ENCODE assay signal across 1 cellular context in the genomic region with DNA sequence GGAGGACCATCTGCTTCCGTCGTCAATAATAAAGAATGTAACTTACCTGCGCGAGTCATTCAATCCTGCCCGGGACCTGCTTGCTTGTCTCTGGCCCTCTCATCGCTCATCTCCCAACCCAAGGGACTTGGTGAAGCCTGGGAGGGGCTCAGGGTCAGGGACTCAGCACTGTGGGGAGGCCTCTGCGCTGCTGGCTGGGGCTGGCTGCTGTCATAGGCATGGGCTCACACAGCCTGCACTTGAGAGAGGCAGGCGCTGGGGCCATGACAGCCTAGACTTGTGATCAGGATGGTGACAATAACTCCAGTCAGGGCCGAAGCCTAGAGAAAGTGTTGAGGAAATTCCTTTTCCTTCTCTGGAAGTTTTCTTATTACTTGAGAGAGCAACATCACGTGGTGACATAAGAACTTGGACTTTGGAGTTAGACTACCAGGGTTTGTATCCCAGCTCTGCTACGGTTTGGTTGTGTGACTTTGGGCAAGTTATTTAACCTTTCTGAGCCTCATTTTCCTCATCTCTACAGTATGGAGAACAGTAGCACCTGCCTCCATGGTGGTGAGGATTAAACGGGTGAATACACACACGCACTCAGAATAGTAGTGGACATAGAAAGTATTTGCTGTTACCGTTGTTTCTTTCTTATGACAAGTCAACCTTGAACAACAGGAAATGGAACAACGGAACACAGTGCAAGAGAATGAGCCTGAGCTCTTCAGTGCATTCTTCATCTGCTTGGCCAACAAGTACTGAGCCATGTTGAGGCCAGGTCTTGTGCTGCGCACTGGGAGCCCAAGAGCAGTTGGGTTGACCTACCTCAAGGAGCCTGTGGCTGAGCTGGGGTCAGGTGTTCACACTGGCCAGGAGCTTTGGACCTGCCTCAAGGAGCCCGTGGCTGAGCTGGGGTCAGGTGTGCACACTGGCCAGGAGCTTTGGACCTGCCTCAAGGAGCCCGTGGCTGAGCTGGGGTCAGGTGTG.
TF ChIP-seq lines count a peak whose summit lies in the region.

No MANE protein-coding gene starts in this region.

TF ChIP-seq in H1, 55 proteins besides CTCF, POLR2A, EP300 and RAD21 (continued from another document):
- TF ChIP-seq, protein P1, sequence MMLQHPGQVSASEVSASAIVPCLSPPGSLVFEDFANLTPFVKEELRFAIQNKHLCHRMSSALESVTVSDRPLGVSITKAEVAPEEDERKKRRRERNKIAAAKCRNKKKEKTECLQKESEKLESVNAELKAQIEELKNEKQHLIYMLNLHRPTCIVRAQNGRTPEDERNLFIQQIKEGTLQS (IDR thresholded peaks at IDR 0.05; ENCODE audit: insufficient read depth, low read depth, low read length) = no peak
- no peak for TF ChIP-seq ASH2L (IDR thresholded peaks at IDR 0.05; ENCODE audit: low read length)
- TF ChIP-seq SP1 (IDR thresholded peaks at IDR 0.05; ENCODE audit: low read depth, low read length) = no peak
